ENCODE assay signal across 8 cellular contexts in the genomic region with DNA sequence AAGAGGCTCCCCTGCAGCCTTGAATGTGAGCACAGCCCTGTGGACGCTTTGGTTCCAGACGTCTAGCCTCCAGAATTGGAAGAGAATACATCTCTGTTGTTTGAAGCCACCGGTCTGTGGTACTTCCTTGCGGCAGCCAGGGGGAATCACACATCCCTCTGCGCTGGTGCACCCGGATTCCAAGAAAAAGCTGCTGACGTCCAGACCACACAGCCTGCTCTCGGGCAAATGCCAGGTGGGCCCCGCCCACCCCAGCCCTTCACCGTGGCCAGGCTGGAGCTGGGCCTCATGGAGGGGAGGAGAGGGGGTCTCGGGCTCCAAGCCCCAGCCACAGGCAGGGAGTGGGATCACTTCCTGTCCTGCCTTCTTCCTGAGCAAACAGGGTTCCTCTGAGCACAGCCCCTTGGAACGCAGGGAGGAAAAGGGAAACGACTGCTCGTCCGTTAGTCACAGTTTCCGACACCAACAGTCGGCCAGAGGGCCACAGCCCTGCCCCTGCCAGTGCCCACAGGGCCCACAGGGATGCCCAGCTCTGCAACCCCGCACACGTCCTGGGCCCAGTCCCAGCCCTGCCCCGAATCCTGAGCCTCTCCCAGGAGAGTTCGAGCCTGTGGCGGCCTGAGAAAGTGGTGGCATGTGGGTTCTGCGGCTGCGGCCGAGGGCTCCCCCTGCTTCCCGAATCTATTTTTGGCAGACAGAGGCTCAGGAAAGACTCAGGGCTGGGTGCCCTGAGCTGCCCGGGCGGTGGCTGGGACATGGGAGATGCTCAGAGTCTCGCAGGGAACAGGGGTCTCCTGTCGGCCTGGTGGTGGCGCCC.
DNase-seq lines count a peak whose midpoint lies in the region; ATAC-seq, FAIRE-seq and TF ChIP-seq lines count a peak whose summit lies in the region.

No MANE protein-coding gene starts in this region.

- peaks cover 87% of the 10 kb centered on the region for H3K79me2 ChIP-seq in astrocyte (ENCODE audit: insufficient read depth, low read length)

- DNase-seq in H7 (peak; percentile 81), astrocyte (ENCODE audit: low read depth) (peak; percentile 90), putamen (ENCODE audit: low spot score) (no peak), GM12891 (ENCODE audit: insufficient read length, low spot score) (no peak), NCI-H69 (lab: John Stamatoyannopoulos, UW) (no peak)

- peaks cover 23% of the 10 kb centered on the region for H3K36me3 Mint-ChIP-seq in astrocyte (ENCODE audit: low read depth, unreplicated experiment)
- peaks cover 61% of the 10 kb centered on the region for H3K36me3 Mint-ChIP-seq in stimulated activated memory B cell treated with anti-CD40 and anti-IgM and Interleukin-4, amounts not matched to agents 10 μg/mL and 1 μg/mL and 100 μg/mL, for 72 hours

- H3K27me3 Mint-ChIP-seq in astrocyte (ENCODE audit: low read depth, unreplicated experiment): no peaks in the 10 kb centered on the region
- H3K27me3 Mint-ChIP-seq in stimulated activated memory B cell treated with anti-CD40 and anti-IgM and Interleukin-4, amounts not matched to agents 10 μg/mL and 1 μg/mL and 100 μg/mL, for 72 hours: no peaks in the 10 kb centered on the region

- H3K27ac ChIP-seq in astrocyte (ENCODE audit: low read depth, low read length): peak overlapping the region; percentile 89
- H3K27ac ChIP-seq in skeletal muscle tissue (ENCODE audit: low read depth, low read length): peak overlapping the region; percentile 90

- no peak for ATAC-seq in stimulated activated memory B cell treated with anti-CD40 and anti-IgM and Interleukin-4, amounts not matched to agents 10 μg/mL and 1 μg/mL and 100 μg/mL, for 72 hours

- H3K4me1 ChIP-seq in astrocyte (ENCODE audit: insufficient read depth, low read length): peaks cover 52% of the 10 kb centered on the region
- H3K4me1 ChIP-seq in iPS-15b (ENCODE audit: control insufficient read depth, insufficient read depth, low read length): no peaks in the 10 kb centered on the region
- peaks cover 62 to 81% (median 78%) of the 10 kb centered on the region in 3 donors for H3K4me1 ChIP-seq in skeletal muscle tissue (ENCODE audit: control insufficient read depth in 3 of 3, insufficient read depth in 3 of 3, low read length in 3 of 3)

- no peaks in the 10 kb centered on the region for H3K9me3 Mint-ChIP-seq in astrocyte (ENCODE audit: unreplicated experiment)
- H3K9me3 Mint-ChIP-seq in stimulated activated memory B cell treated with anti-CD40 and anti-IgM and Interleukin-4, amounts not matched to agents 10 μg/mL and 1 μg/mL and 100 μg/mL, for 72 hours: no peaks in the 10 kb centered on the region

- H3K27me3 ChIP-seq in H7 (ENCODE audit: control insufficient read depth, insufficient read depth, low read length) (no peaks in the 10 kb centered on the region), astrocyte (ENCODE audit: insufficient read depth, low read length) (no peaks in the 10 kb centered on the region), iPS-15b (ENCODE audit: control insufficient read depth, insufficient read depth, low read length) (no peaks in the 10 kb centered on the region), skeletal muscle tissue (ENCODE audit: control insufficient read depth in 3 of 3, insufficient read depth in 3 of 3, low read length in 3 of 3) (no peaks in the 10 kb centered on the region)

- H3K9ac ChIP-seq in astrocyte (ENCODE audit: low read length) (peak overlapping the region; percentile 62), iPS-15b (ENCODE audit: low read depth, low read length) (peak overlapping the region; percentile 37), skeletal muscle tissue (ENCODE audit: low read depth in 1 of 3, low read length in 3 of 3) (peak overlapping the region; percentile 30 to 83 (median 48))

- no peak overlapping the region for H3K4me3 ChIP-seq in H7 (ENCODE audit: insufficient read depth, low read depth, low read length)
- no peak overlapping the region for H3K4me3 ChIP-seq in astrocyte (ENCODE audit: insufficient read depth, low read depth, low read length)
- H3K4me3 ChIP-seq in iPS-15b (ENCODE audit: low read depth, low read length): no peak overlapping the region
- peak overlapping the region; percentile 2 to 30 (median 14) for H3K4me3 ChIP-seq in skeletal muscle tissue (ENCODE audit: low read length in 3 of 3)

- H3K4me1 Mint-ChIP-seq in astrocyte (ENCODE audit: low read depth, unreplicated experiment): peaks cover 59% of the 10 kb centered on the region
- peaks cover 5% of the 10 kb centered on the region for H3K4me1 Mint-ChIP-seq in stimulated activated memory B cell treated with anti-CD40 and anti-IgM and Interleukin-4, amounts not matched to agents 10 μg/mL and 1 μg/mL and 100 μg/mL, for 72 hours

- no peak overlapping the region for H2AFZ ChIP-seq in astrocyte (ENCODE audit: low read depth, low read length)

- H3K27ac Mint-ChIP-seq in astrocyte (ENCODE audit: unreplicated experiment): peak overlapping the region; percentile 80
- H3K27ac Mint-ChIP-seq in stimulated activated memory B cell treated with anti-CD40 and anti-IgM and Interleukin-4, amounts not matched to agents 10 μg/mL and 1 μg/mL and 100 μg/mL, for 72 hours: no peak overlapping the region

- peak overlapping the region; percentile 64 for H3K4me3 Mint-ChIP-seq in astrocyte (ENCODE audit: unreplicated experiment)
- no peak overlapping the region for H3K4me3 Mint-ChIP-seq in stimulated activated memory B cell treated with anti-CD40 and anti-IgM and Interleukin-4, amounts not matched to agents 10 μg/mL and 1 μg/mL and 100 μg/mL, for 72 hours

- peak; percentile 30 for TF ChIP-seq CTCF in astrocyte (IDR thresholded peaks at IDR 0.05; ENCODE audit: insufficient read depth, low read depth, low read length)

- FAIRE-seq in astrocyte (lab: Jason Lieb, UNC) (peak; percentile 5), GM12891 (lab: Jason Lieb, UNC) (no peak)

- no peaks in the 10 kb centered on the region for H3K9me3 ChIP-seq in astrocyte (ENCODE audit: insufficient read depth, low read depth, low read length)
- no peaks in the 10 kb centered on the region for H3K9me3 ChIP-seq in iPS-15b (ENCODE audit: control insufficient read depth, insufficient read depth, low read length)
- H3K9me3 ChIP-seq in skeletal muscle tissue (ENCODE audit: control insufficient read depth in 3 of 3, low read length in 3 of 3): no peaks in the 10 kb centered on the region

- no peak for TF ChIP-seq POLR2A in GM12891 (IDR thresholded peaks at IDR 0.05; ENCODE audit: low read depth, low read length)

- H3K36me3 ChIP-seq in H7 (replicated peaks; ENCODE audit: control insufficient read depth, insufficient read depth, low read length) (peaks cover 15% of the 10 kb centered on the region), astrocyte (ENCODE audit: insufficient read depth, low read length) (peaks cover 34% of the 10 kb centered on the region), iPS-15b (ENCODE audit: control insufficient read depth, insufficient read depth, low read length) (peaks cover 55% of the 10 kb centered on the region), skeletal muscle tissue (ENCODE audit: control insufficient read depth in 3 of 3, insufficient read depth in 3 of 3, low read length in 3 of 3) (peaks cover 55 to 74% (median 55%) of the 10 kb centered on the region in 3 donors)

- H3K4me2 ChIP-seq in astrocyte (ENCODE audit: low read length): peak overlapping the region; percentile 74

- H4K20me1 ChIP-seq in astrocyte (ENCODE audit: insufficient read depth, low read length): peaks cover 82% of the 10 kb centered on the region

TF ChIP-seq in GM12891, 5 proteins besides CTCF, POLR2A, EP300 and RAD21:
- TF ChIP-seq POU2F2 (IDR thresholded peaks at IDR 0.05; ENCODE audit: low read depth, low read length) (no peak), PAX5 (IDR thresholded peaks at IDR 0.05; ENCODE audit: insufficient read depth, low read length, severe bottlenecking) (no peak), POLR2AphosphoS5 (IDR thresholded peaks at IDR 0.05; ENCODE audit: low read depth, low read length) (no peak), SPI1 (IDR thresholded peaks at IDR 0.05; ENCODE audit: low read depth, low read length) (no peak), TAF1 (IDR thresholded peaks at IDR 0.05; ENCODE audit: low read depth, low read length) (no peak)

Comparison
In these comparisons a context has a peak if more than half of its experiments do, and no peak if none do; other contexts are left out.
1. DNase-seq: peak in H7 (single experiment) and astrocyte (single experiment); none in putamen (single experiment), GM12891 (single experiment) and NCI-H69 (single experiment).
2. H3K4me3 ChIP-seq: peak in skeletal muscle tissue (3 of 3); none in H7 (single experiment), astrocyte (single experiment) and iPS-15b (single experiment).
3. Peak in every context shown above with its lines, with median percentiles within 50 percentile points of each other: H3K9ac ChIP-seq.